Comparison of ENCODE assay signal across 14 cellular contexts in genomic region chr9:115369322-115369957, GRCh38.
A peak's percentile ranks its signal among the peaks of the same experiment; 100 is the strongest.
DNase-seq lines count a peak whose midpoint lies in the region; ATAC-seq, FAIRE-seq and TF ChIP-seq lines count a peak whose summit lies in the region.
"Had no signal": no experiment of that assay in that cellular context is flagged by ENCODE, and none has a peak within 500 bp of the region (broad histone marks: within the 10 kb centered on the region; RNA-seq: fewer than 3 reads in every experiment).

No MANE protein-coding gene starts in this region.

- peak overlapping the region; percentile 39 to 47 for H3K27ac ChIP-seq in tibial artery

- DNase-seq in NCI-H2171 treated with DMSO at 0.1 percent for 48 hours (lab: John Stamatoyannopoulos, UW) = peak; percentile 23
- no peak for DNase-seq in NCI-H2171 (lab: John Stamatoyannopoulos, UW)
- peak; percentile 71 for DNase-seq in fibroblast of villous mesenchyme (ENCODE audit: low read depth)
- DNase-seq in tibial artery = no peak
- no peak for DNase-seq in foreskin melanocyte
- DNase-seq: activated CD4-positive, alpha-beta T cell treated with anti-CD3 and anti-CD28 coated beads, Interleukin-2, amount 10 ng/mL, durations not matched to agents 24 days and 14 days; activated naive CD8-positive, alpha-beta T cell treated with anti-CD3 and anti-CD28 coated beads, Interleukin-2, amount 10 ng/mL, durations not matched to agents 7 days and 5 days; MV-4-11; naive thymus-derived CD4-positive, alpha-beta T cell; stimulated activated CD4-positive, alpha-beta T cell treated with anti-CD3 and anti-CD28 coated beads, Interleukin-4, amount 100 ng/mL, for 4 hours; trophoblast cell had no signal

- no peaks in the 10 kb centered on the region for H3K36me3 ChIP-seq in tibial artery

- no peaks in the 10 kb centered on the region for H3K9me3 ChIP-seq in tibial artery

- FAIRE-seq in TTC549 (lab: Jason Lieb, UNC) = peak; percentile 15

- no peak for ATAC-seq in HG02588 (IDR thresholded peaks at IDR 0.05; ENCODE audit: unreplicated experiment)
- ATAC-seq in activated CD4-positive, CD25-positive, alpha-beta regulatory T cell treated with anti-CD3 and anti-CD28 coated beads, Interleukin-2, amount 50 U/mL, for 24 hours = no peak
- ATAC-seq: naive thymus-derived CD4-positive, alpha-beta T cell had no signal

- H3K27me3 ChIP-seq in tibial artery = no peaks in the 10 kb centered on the region

- H3K4me1 ChIP-seq in tibial artery = peaks cover 0 to 40% (median 11%) of the 10 kb centered on the region in 4 donors

- H3K4me3 ChIP-seq in fibroblast of villous mesenchyme (ENCODE audit: low read depth, low read length) = no peak overlapping the region
- H3K4me3 ChIP-seq in tibial artery = no peak overlapping the region

- intact Hi-C loops in tibial artery (cut with DNase I; ENCODE audit: low total_unique reads) = no loop called here

- no peak for TF ChIP-seq CTCF in fibroblast of villous mesenchyme (IDR thresholded peaks at IDR 0.05; ENCODE audit: insufficient read depth, low read depth, low read length)
- TF ChIP-seq CTCF in tibial artery (IDR thresholded peaks at IDR 0.05) = no peak

Comparison
In these comparisons a context has a peak if more than half of its experiments do, and no peak if none do; other contexts are left out.
1. DNase-seq: peak in NCI-H2171 treated with DMSO at 0.1 percent for 48 hours (single experiment) and fibroblast of villous mesenchyme (single experiment); none in NCI-H2171 (single experiment), tibial artery (0 of 2) and foreskin melanocyte (single experiment).